In genomic region chr1:150612014-150612345, GRCh38 we compare ENCODE assay signal across 9 cellular contexts. TPM values are rescaled to one million over a fixed set of nuclear protein-coding genes. Genes with fewer than 3 reads are reported as not detected.
DNase-seq lines count a peak whose midpoint lies in the region; ATAC-seq and TF ChIP-seq lines count a peak whose summit lies in the region.
"Had no signal": no experiment of that assay in that cellular context is flagged by ENCODE, and none has a peak within 500 bp of the region (broad histone marks: within the 10 kb centered on the region; RNA-seq: fewer than 3 reads in every experiment).

No MANE protein-coding gene starts in this region.

- H3K4me1 ChIP-seq in heart right ventricle = peaks cover 9 to 78% (median 53%) of the 10 kb centered on the region in 9 donors
- H3K4me1 ChIP-seq in body of pancreas = peaks cover 55% of the 10 kb centered on the region
- H3K4me1 ChIP-seq in muscle layer of colon (ENCODE audit: insufficient read depth, low read length) = peaks cover 42% of the 10 kb centered on the region
- peaks cover 56% of the 10 kb centered on the region for H3K4me1 ChIP-seq in vagina

- no peaks in the 10 kb centered on the region for H3K9me3 ChIP-seq in heart right ventricle
- H3K9me3 ChIP-seq in body of pancreas = no peaks in the 10 kb centered on the region
- no peaks in the 10 kb centered on the region for H3K9me3 ChIP-seq in muscle layer of colon (ENCODE audit: low read length)
- H3K9me3 ChIP-seq in vagina = no peaks in the 10 kb centered on the region

- H3K4me3 ChIP-seq in heart right ventricle (peak overlapping the region in 2 of 10 donors; percentile 10 to 20), body of pancreas (no peak overlapping the region), muscle layer of colon (ENCODE audit: low read depth in 1 of 2, low read length in 2 of 2) (no peak overlapping the region), vagina (no peak overlapping the region)

- H3K27ac ChIP-seq in heart right ventricle (peak overlapping the region; percentile 68 to 96 (median 84)), body of pancreas (peak overlapping the region; percentile 50 to 93 (median 88)), muscle layer of colon (ENCODE audit: low read depth, low read length) (peak overlapping the region; percentile 24), vagina (peak overlapping the region; percentile 82)

- intact Hi-C loops in heart right ventricle (cut with DNase I) (loop anchor here in 2 of 10 donors (2.0 to 5.0 kb wide), 3 partner anchors 33 to 51 kb away; partner anchors contain the start of gene MCL1 (in 2 of the 2)), Right ventricle myocardium inferior (cut with DNase I) (loop anchor here (2.0 kb wide), 1 partner anchor 51 kb away; no protein-coding TSS in a partner anchor), body of pancreas (cut with DNase I) (no loop called here), vagina (cut with DNase I) (no loop called here)

- H3K27me3 ChIP-seq in heart right ventricle = no peaks in the 10 kb centered on the region
- H3K27me3 ChIP-seq in body of pancreas = no peaks in the 10 kb centered on the region
- H3K27me3 ChIP-seq in muscle layer of colon (ENCODE audit: control insufficient read depth in 1 of 2, insufficient read depth in 2 of 2, low read length in 2 of 2) = no peaks in the 10 kb centered on the region
- no peaks in the 10 kb centered on the region for H3K27me3 ChIP-seq in vagina

- ATAC-seq in heart right ventricle (no peak), Right ventricle myocardium inferior (no peak), body of pancreas (no peak), GM18873 (IDR thresholded peaks at IDR 0.05; ENCODE audit: low FRiP score, unreplicated experiment) (no peak), GM21528 (IDR thresholded peaks at IDR 0.05; ENCODE audit: low FRiP score, unreplicated experiment) (no peak)

- DNase-seq in heart right ventricle (no peak), Right ventricle myocardium inferior (ENCODE audit: missing footprints) (no peak), body of pancreas (no peak), vagina (ENCODE audit: extremely low spot score in 2 of 2) (no peak), hypothalamus (lab: John Stamatoyannopoulos, UW) (no peak)
- DNase-seq: DMS153 had no signal

- TF ChIP-seq CTCF in heart right ventricle (IDR thresholded peaks at IDR 0.05) (no peak), body of pancreas (IDR thresholded peaks at IDR 0.05) (no peak), vagina (IDR thresholded peaks at IDR 0.05) (no peak)

- TF ChIP-seq POLR2A in body of pancreas (IDR thresholded peaks at IDR 0.05) (no peak), vagina (IDR thresholded peaks at IDR 0.05) (no peak)

- H3K36me3 ChIP-seq in heart right ventricle = peaks cover 0 to 28% (median 9%) of the 10 kb centered on the region in 9 donors
- H3K36me3 ChIP-seq in body of pancreas (replicated peaks in 1 of 2; ENCODE audit: insufficient read depth in 1 of 2, low read depth in 2 of 2) = no peaks in the 10 kb centered on the region
- peaks cover 5% of the 10 kb centered on the region for H3K36me3 ChIP-seq in muscle layer of colon (ENCODE audit: insufficient read depth, low read length)
- H3K36me3 ChIP-seq in vagina = peaks cover 0 to 6% of the 10 kb centered on the region in 2 donors

- no peak overlapping the region for H3K9ac ChIP-seq in muscle layer of colon (ENCODE audit: low read length)

- WGBS in heart right ventricle, 2 donors = 98% methylated on average over 3 of the region's 3 CpGs
- 86 to 87% methylated on average over 3 of the region's 3 CpGs for WGBS in body of pancreas, 2 donors

RNA-seq across cellular contexts. Expression of gene ENSA, which starts 17.4 kb away (rescaled TPM):
- total RNA-seq in heart right ventricle (100 to 1,000 TPM; 115 to 148 (median 132) TPM), Right ventricle myocardium inferior (131 TPM), body of pancreas (100 to 1,000 TPM in 1 of 2 donors, 10 to 100 TPM in 1; 64.6 to 203 TPM), vagina (117 TPM)
- polyA plus RNA-seq in heart right ventricle = 10 to 100 TPM; 66.7 to 92.6 TPM

RNA-seq across cellular contexts. Expression of gene MCL1, which starts 32.6 kb away (rescaled TPM):
- total RNA-seq in heart right ventricle = 100 to 1,000 TPM in 8 of 10 donors, 10 to 100 TPM in 2; 76.4 to 155 (median 122) TPM
- polyA plus RNA-seq in heart right ventricle = 10 to 100 TPM; 54.3 to 77.7 TPM
- 99.7 TPM for total RNA-seq in Right ventricle myocardium inferior
- 100 to 1,000 TPM; 211 to 223 TPM for total RNA-seq in body of pancreas
- total RNA-seq in vagina = 181 TPM

Comparison
In these comparisons a context has a peak if more than half of its experiments do, and no peak if none do; other contexts are left out.
1. H3K27ac ChIP-seq: peak in every context shown above with its lines; median percentile 88 in body of pancreas; 84 in heart right ventricle; 82 in vagina; 24 in muscle layer of colon.